In genomic region chr20:54172532-54172855, GRCh38 we compare ENCODE assay signal across 12 cellular contexts. TPM values are rescaled to one million over a fixed set of nuclear protein-coding genes. Genes with fewer than 3 reads are reported as not detected.
DNase-seq lines count a peak whose midpoint lies in the region; ATAC-seq and TF ChIP-seq lines count a peak whose summit lies in the region.
"Had no signal": no experiment of that assay in that cellular context is flagged by ENCODE, and none has a peak within 500 bp of the region (broad histone marks: within the 10 kb centered on the region; RNA-seq: fewer than 3 reads in every experiment).

No MANE protein-coding gene starts in this region.

- H3K9me3 Mint-ChIP-seq in activated CD4-positive, alpha-beta memory T cell treated with anti-CD3 and anti-CD28 coated beads for 36 hours: no peaks in the 10 kb centered on the region
- H3K9me3 Mint-ChIP-seq in activated CD4-positive, alpha-beta memory T cell treated with anti-CD3 and anti-CD28 coated beads, Interleukin-2, amount 10 ng/mL, durations not matched to agents 7 days and 5 days: no peaks in the 10 kb centered on the region
- H3K9me3 Mint-ChIP-seq in HFFc6: no peaks in the 10 kb centered on the region

- peaks cover 22% of the 10 kb centered on the region for H3K4me1 Mint-ChIP-seq in activated CD4-positive, alpha-beta memory T cell treated with anti-CD3 and anti-CD28 coated beads for 36 hours (ENCODE audit: low read depth)
- H3K4me1 Mint-ChIP-seq in activated CD4-positive, alpha-beta memory T cell treated with anti-CD3 and anti-CD28 coated beads, Interleukin-2, amount 10 ng/mL, durations not matched to agents 7 days and 5 days: peaks cover 21% of the 10 kb centered on the region
- H3K4me1 Mint-ChIP-seq in HFFc6 (ENCODE audit: low read depth): peaks cover 39% of the 10 kb centered on the region

- H3K4me1 ChIP-seq in NT2/D1 (ENCODE audit: insufficient read depth, insufficient read length) (peaks cover 4% of the 10 kb centered on the region), hepatocyte (ENCODE audit: insufficient read depth) (peaks cover 13% of the 10 kb centered on the region)

- POLR2A ChIA-PET in activated CD4-positive, alpha-beta memory T cell treated with anti-CD3 and anti-CD28 coated beads for 36 hours (lab: Charles Lee): no interaction called here
- POLR2A ChIA-PET in activated CD4-positive, alpha-beta memory T cell treated with anti-CD3 and anti-CD28 coated beads, Interleukin-2, amount 10 ng/mL, durations not matched to agents 7 days and 5 days (lab: Charles Lee): no interaction called here

- H2AFZ ChIP-seq in hepatocyte: no peak overlapping the region

- CTCF ChIA-PET in activated CD4-positive, alpha-beta memory T cell treated with anti-CD3 and anti-CD28 coated beads for 36 hours (lab: Charles Lee): interaction anchor here (2.4 kb wide), 1 partner anchor 69 kb away, joined by 8 read pairs; no protein-coding TSS in a partner anchor
- CTCF ChIA-PET in activated CD4-positive, alpha-beta memory T cell treated with anti-CD3 and anti-CD28 coated beads, Interleukin-2, amount 10 ng/mL, durations not matched to agents 7 days and 5 days (lab: Charles Lee): no interaction called here

- H4K20me1 ChIP-seq in hepatocyte (ENCODE audit: insufficient read depth, poor library complexity, severe bottlenecking): no peaks in the 10 kb centered on the region

- H3K9me2 ChIP-seq in hepatocyte (replicated peaks; ENCODE audit: insufficient read depth): no peaks in the 10 kb centered on the region

- H3K4me3 Mint-ChIP-seq in activated CD4-positive, alpha-beta memory T cell treated with anti-CD3 and anti-CD28 coated beads for 36 hours: peak overlapping the region; percentile 16
- no peak overlapping the region for H3K4me3 Mint-ChIP-seq in activated CD4-positive, alpha-beta memory T cell treated with anti-CD3 and anti-CD28 coated beads, Interleukin-2, amount 10 ng/mL, durations not matched to agents 7 days and 5 days
- H3K4me3 Mint-ChIP-seq in HFFc6: no peak overlapping the region

- H3K36me3 ChIP-seq in NT2/D1 (ENCODE audit: insufficient read depth, insufficient read length, low read length) (no peaks in the 10 kb centered on the region), hepatocyte (replicated peaks; ENCODE audit: insufficient read depth, low read depth) (no peaks in the 10 kb centered on the region)
- H3K36me3 ChIP-seq: spleen had no signal

- H3K4me2 ChIP-seq in hepatocyte: peak overlapping the region; percentile 87

- H3K27ac Mint-ChIP-seq in activated CD4-positive, alpha-beta memory T cell treated with anti-CD3 and anti-CD28 coated beads for 36 hours: no peak overlapping the region
- H3K27ac Mint-ChIP-seq in activated CD4-positive, alpha-beta memory T cell treated with anti-CD3 and anti-CD28 coated beads, Interleukin-2, amount 10 ng/mL, durations not matched to agents 7 days and 5 days: no peak overlapping the region
- H3K27ac Mint-ChIP-seq in HFFc6: no peak overlapping the region

- no peak for DNase-seq in activated CD4-positive, alpha-beta memory T cell treated with anti-CD3 and anti-CD28 coated beads for 36 hours
- DNase-seq in activated CD4-positive, alpha-beta memory T cell treated with anti-CD3 and anti-CD28 coated beads, Interleukin-2, amount 10 ng/mL, durations not matched to agents 7 days and 5 days: no peak
- peak; percentile 9 for DNase-seq in NT2/D1 (ENCODE audit: low read depth, low spot score)
- DNase-seq in hepatocyte (ENCODE audit: low spot score): no peak
- DNase-seq in retinal pigment epithelial cell (ENCODE audit: low read depth): peak; percentile 90
- no peak for DNase-seq in HFFc6
- DNase-seq in kidney tubule cell (ENCODE audit: low spot score): no peak
- DNase-seq: SHP77, spleen had no signal

- ATAC-seq in activated CD4-positive, CD25-positive, alpha-beta regulatory T cell treated with anti-CD3 and anti-CD28 coated beads, Interleukin-2, amount 50 U/mL, for 24 hours: no peak

- H3K4me3 ChIP-seq in NT2/D1 (ENCODE audit: insufficient read length, low read depth): peak overlapping the region; percentile 39
- H3K4me3 ChIP-seq in hepatocyte: no peak overlapping the region
- peak overlapping the region; percentile 82 for H3K4me3 ChIP-seq in retinal pigment epithelial cell (ENCODE audit: low read length)

- peak overlapping the region; percentile 24 for H3K9ac ChIP-seq in NT2/D1 (ENCODE audit: insufficient read length, low read depth)

- no peak overlapping the region for H3K27ac ChIP-seq in hepatocyte
- H3K27ac ChIP-seq: foreskin keratinocyte, spleen had no signal

- no peaks in the 10 kb centered on the region for H3K79me2 ChIP-seq in hepatocyte

- 27% methylated on average over 11 of the region's 12 CpGs for WGBS in hepatocyte (ENCODE audit: low lambda C conversion rate, missing lambda C conversion rate)

- TF ChIP-seq CTCF in hepatocyte (IDR thresholded peaks at IDR 0.05; ENCODE audit: poor library complexity) (no peak), retinal pigment epithelial cell (conservative IDR thresholded peaks at IDR 0.05; ENCODE audit: low read depth, low read length) (no peak), HFFc6 (IDR thresholded peaks at IDR 0.05) (no peak)

- H3K27me3 Mint-ChIP-seq in activated CD4-positive, alpha-beta memory T cell treated with anti-CD3 and anti-CD28 coated beads for 36 hours: peaks cover 62% of the 10 kb centered on the region
- H3K27me3 Mint-ChIP-seq in activated CD4-positive, alpha-beta memory T cell treated with anti-CD3 and anti-CD28 coated beads, Interleukin-2, amount 10 ng/mL, durations not matched to agents 7 days and 5 days: peaks cover 78% of the 10 kb centered on the region
- H3K27me3 Mint-ChIP-seq in HFFc6 (ENCODE audit: insufficient read depth): peaks cover 29% of the 10 kb centered on the region

- no peaks in the 10 kb centered on the region for H3K9me3 ChIP-seq in NT2/D1 (ENCODE audit: insufficient read depth, low read length)
- no peaks in the 10 kb centered on the region for H3K9me3 ChIP-seq in hepatocyte (ENCODE audit: low read depth)
- H3K9me3 ChIP-seq: spleen had no signal

- intact Hi-C loops in activated CD4-positive, alpha-beta memory T cell treated with anti-CD3 and anti-CD28 coated beads for 36 hours (cut with micrococcal nuclease): no loop called here

- peaks cover 78% of the 10 kb centered on the region for H3K27me3 ChIP-seq in NT2/D1 (ENCODE audit: insufficient read depth, insufficient read length)
- peaks cover 61% of the 10 kb centered on the region for H3K27me3 ChIP-seq in hepatocyte

- H3K36me3 Mint-ChIP-seq in activated CD4-positive, alpha-beta memory T cell treated with anti-CD3 and anti-CD28 coated beads for 36 hours: no peaks in the 10 kb centered on the region
- no peaks in the 10 kb centered on the region for H3K36me3 Mint-ChIP-seq in activated CD4-positive, alpha-beta memory T cell treated with anti-CD3 and anti-CD28 coated beads, Interleukin-2, amount 10 ng/mL, durations not matched to agents 7 days and 5 days (ENCODE audit: low read depth)
- H3K36me3 Mint-ChIP-seq in HFFc6 (ENCODE audit: low read depth): no peaks in the 10 kb centered on the region

RNA-seq across cellular contexts. Expression of gene CYP24A1, which starts 1.3 kb away (rescaled TPM):
- total RNA-seq in activated CD4-positive, alpha-beta memory T cell treated with anti-CD3 and anti-CD28 coated beads for 36 hours: under 1 TPM; 0.57 to 0.92 TPM
- total RNA-seq in activated CD4-positive, alpha-beta memory T cell treated with anti-CD3 and anti-CD28 coated beads, Interleukin-2, amount 10 ng/mL, durations not matched to agents 7 days and 5 days: not detected
- total RNA-seq in hepatocyte: 1.5 and 1.9 TPM in 2 replicates
- not detected in 2 replicates for polyA plus RNA-seq in hepatocyte
- total RNA-seq in HFFc6 (2021; fragmentation: NEBNext Ultra II Directional; extraction: Animal tissue kit (Norgen Biotek cat#: 25700)): 1 to 10 TPM in 1 of 6 experiments, under 1 TPM in 3, not detected in 2; 0.11 to 1.1 (median 0.37) TPM
- total RNA-seq: dermis microvascular lymphatic vessel endothelial cell, spleen had no signal
- polyA plus RNA-seq: spleen had no signal

RNA-seq across cellular contexts. Expression of gene PFDN4, which starts 35.4 kb away (rescaled TPM):
- total RNA-seq in activated CD4-positive, alpha-beta memory T cell treated with anti-CD3 and anti-CD28 coated beads for 36 hours: 10 to 100 TPM; 38.4 to 40.3 TPM
- total RNA-seq in activated CD4-positive, alpha-beta memory T cell treated with anti-CD3 and anti-CD28 coated beads, Interleukin-2, amount 10 ng/mL, durations not matched to agents 7 days and 5 days: 10 to 100 TPM; 28.1 to 30.3 TPM
- 102 and 121 TPM in 2 replicates for total RNA-seq in hepatocyte
- polyA plus RNA-seq in hepatocyte: 40.0 and 45.2 TPM in 2 replicates
- 10 to 100 TPM; 31.6 to 37.1 (median 35.1) TPM for total RNA-seq in HFFc6 (2021; fragmentation: NEBNext Ultra II Directional; extraction: Animal tissue kit (Norgen Biotek cat#: 25700))

Comparison
In these comparisons a context has a peak if more than half of its experiments do, and no peak if none do; other contexts are left out.
1. DNase-seq: peak in NT2/D1 (single experiment) and retinal pigment epithelial cell (single experiment); none in activated CD4-positive, alpha-beta memory T cell treated with anti-CD3 and anti-CD28 coated beads for 36 hours (single experiment), activated CD4-positive, alpha-beta memory T cell treated with anti-CD3 and anti-CD28 coated beads, Interleukin-2, amount 10 ng/mL, durations not matched to agents 7 days and 5 days (single experiment), hepatocyte (single experiment), HFFc6 (single experiment) and kidney tubule cell (single experiment).